In genomic region chr9:77456829-77457437, GRCh38 we compare ENCODE assay signal across 8 cellular contexts.
DNase-seq lines count a peak whose midpoint lies in the region; ATAC-seq and TF ChIP-seq lines count a peak whose summit lies in the region.

No MANE protein-coding gene starts in this region.

- peaks cover 16% of the 10 kb centered on the region for H3K4me1 Mint-ChIP-seq in chondrocyte (ENCODE audit: low read depth)

- H3K36me3 Mint-ChIP-seq in chondrocyte (ENCODE audit: low read depth) = no peaks in the 10 kb centered on the region

- no peaks in the 10 kb centered on the region for H3K27me3 Mint-ChIP-seq in chondrocyte (ENCODE audit: low read depth)

- no peak overlapping the region for H3K4me3 Mint-ChIP-seq in chondrocyte (ENCODE audit: unreplicated experiment)

- ATAC-seq in GM18873 (IDR thresholded peaks at IDR 0.05; ENCODE audit: low FRiP score, unreplicated experiment) = peak; percentile 80
- ATAC-seq in HG03103 (IDR thresholded peaks at IDR 0.05; ENCODE audit: low read depth, unreplicated experiment) = peak; percentile 61
- peak; percentile 95 for ATAC-seq in left lobe of liver

- peaks cover 6% of the 10 kb centered on the region for H3K9me3 Mint-ChIP-seq in chondrocyte (ENCODE audit: low read depth)

- peak; percentile 88 for TF ChIP-seq CTCF in chondrocyte (IDR thresholded peaks at IDR 0.05)

- DNase-seq in AML-193 (lab: John Stamatoyannopoulos, UW) (peak; percentile 69 to 84), NCI-H2171 treated with DMSO at 0.1 percent for 48 hours (lab: John Stamatoyannopoulos, UW) (peak; percentile 70), chondrocyte (ENCODE audit: low spot score) (no peak), left lobe of liver (ENCODE audit: low spot score) (peak; percentile 81)
- peak; percentile 64 for DNase-seq in activated CD4-positive, alpha-beta T cell treated with anti-CD3 and anti-CD28 coated beads for 1 hour
- peak; percentile 61 to 84 (median 73) for DNase-seq in stimulated activated CD4-positive, alpha-beta T cell treated with anti-CD3 and anti-CD28 coated beads, TNF-alpha, amount 100 ng/mL, for 24 hours (ENCODE audit: low read depth in 3 of 3)

- H3K27ac Mint-ChIP-seq in chondrocyte (ENCODE audit: unreplicated experiment) = no peak overlapping the region
